Comparison of ENCODE assay signal across 15 cellular contexts in the genomic region with DNA sequence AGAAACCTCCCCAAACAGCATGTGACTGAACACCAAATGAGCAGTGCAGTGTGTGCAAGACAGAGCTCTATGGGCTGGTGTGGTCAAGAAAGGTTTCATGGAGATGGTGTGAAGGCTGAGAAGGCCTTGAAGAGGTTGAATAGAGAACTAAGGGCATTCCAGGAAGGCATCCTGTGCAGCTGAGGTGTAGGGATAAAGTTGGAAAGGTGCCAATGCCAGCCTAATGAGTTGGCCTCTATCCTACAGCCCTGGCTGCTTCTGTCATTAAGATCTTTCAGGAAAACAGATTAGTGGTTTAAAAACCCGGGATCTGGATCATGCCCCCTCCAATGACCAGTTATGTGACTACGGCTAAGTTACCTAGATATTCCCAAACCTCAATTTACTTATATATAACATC.
"Had no signal": no experiment of that assay in that cellular context is flagged by ENCODE, and none has a peak within 500 bp of the region (broad histone marks: within the 10 kb centered on the region; RNA-seq: fewer than 3 reads in every experiment).

No MANE protein-coding gene starts in this region.

- H3K27me3 ChIP-seq: right atrium auricular region, uterus had no signal

- H3K4me3 ChIP-seq: lower lobe of right lung, right atrium auricular region, skin epidermis, stomach, uterus had no signal

- H3K27me3 Mint-ChIP-seq: activated naive CD8-positive, alpha-beta T cell; naive thymus-derived CD8-positive, alpha-beta T cell had no signal

- H3K9me3 Mint-ChIP-seq: brain; endodermal cell; naive thymus-derived CD8-positive, alpha-beta T cell had no signal

- DNase-seq: activated CD4-positive, alpha-beta T cell treated with anti-CD3 and anti-CD28 coated beads, Interleukin-2, amount 50 U/mL, for 1 hour; activated CD4-positive, CD25-positive, alpha-beta regulatory T cell; activated gamma-delta T cell; amygdala; endodermal cell; hypothalamus; lower lobe of right lung; naive thymus-derived CD8-positive, alpha-beta T cell; nucleus accumbens; stomach; uterus had no signal

- H3K9me3 ChIP-seq: lower lobe of right lung, right atrium auricular region, stomach, uterus had no signal

- H3K27ac Mint-ChIP-seq: activated naive CD8-positive, alpha-beta T cell; endodermal cell had no signal

- H3K36me3 ChIP-seq: uterus had no signal

- H3K4me3 Mint-ChIP-seq: activated naive CD8-positive, alpha-beta T cell; endodermal cell; naive thymus-derived CD8-positive, alpha-beta T cell had no signal
